Comparison of ENCODE assay signal across 1 cellular context in the genomic region with DNA sequence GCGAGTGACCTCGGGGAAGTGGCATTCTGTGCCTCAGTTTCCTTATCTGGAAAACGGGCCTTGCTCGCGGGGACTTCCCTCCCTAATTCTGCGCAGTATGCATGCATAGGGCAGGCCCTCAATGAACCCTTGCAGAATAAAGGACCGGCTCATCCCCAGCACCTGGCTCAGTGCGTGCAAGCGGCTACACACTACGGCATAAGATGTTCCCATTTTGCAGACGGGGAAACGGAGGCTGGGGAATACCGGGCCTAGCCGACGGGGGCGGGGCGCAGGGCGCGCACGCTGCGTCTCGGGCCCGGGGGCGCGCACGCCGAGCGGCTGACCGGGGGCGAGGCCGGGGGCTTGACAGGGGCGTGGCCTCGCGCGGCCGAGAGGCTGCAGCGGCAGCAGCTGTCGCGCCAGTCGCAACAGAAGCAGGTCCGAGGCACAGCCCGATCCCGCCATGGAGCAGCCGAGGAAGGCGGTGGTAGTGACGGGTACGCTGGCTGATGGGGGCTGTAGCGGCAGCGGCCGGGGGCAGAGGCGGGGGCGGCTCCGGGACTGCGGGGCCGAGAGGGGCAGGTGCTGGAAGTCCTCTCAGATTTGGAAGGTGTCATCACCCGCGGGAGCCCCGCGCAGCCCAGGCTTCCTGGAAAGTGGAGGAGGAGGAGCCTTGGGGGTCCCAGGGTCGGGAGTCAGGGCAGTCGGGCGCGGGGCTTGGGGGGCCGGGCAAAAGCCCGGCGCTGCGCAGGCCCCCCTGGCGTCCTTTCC.
TF ChIP-seq lines count a peak whose summit lies in the region.

A gene with protein sequence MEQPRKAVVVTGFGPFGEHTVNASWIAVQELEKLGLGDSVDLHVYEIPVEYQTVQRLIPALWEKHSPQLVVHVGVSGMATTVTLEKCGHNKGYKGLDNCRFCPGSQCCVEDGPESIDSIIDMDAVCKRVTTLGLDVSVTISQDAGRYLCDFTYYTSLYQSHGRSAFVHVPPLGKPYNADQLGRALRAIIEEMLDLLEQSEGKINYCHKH (plus strand): TSS at position 362 of the 753 bp plus-strand sequence. CDS start 84 bp downstream, at position 446.

TF ChIP-seq in HepG2, 621 proteins besides CTCF, POLR2A, EP300 and RAD21 (continued from another document and continues in another):
- TF ChIP-seq SOX13 (IDR thresholded peaks at IDR 0.05) (0 out of 2 replicates have a peak, but pooled peaks have one; percentile 36), SOX13 (CRISPR knock-in tag; conservative IDR thresholded peaks at IDR 0.05 in 1 of 2, IDR thresholded peaks at IDR 0.05 in 1 of 2) (no peak), ZNF563 (CRISPR knock-in tag; IDR thresholded peaks at IDR 0.05) (peak; percentile 5; the same call in 1 of the 2 replicates), YEATS4 (CRISPR knock-in tag; IDR thresholded peaks at IDR 0.05; ENCODE audit: borderline replicate concordance) (peak; percentile 3; the same call in 1 of the 2 replicates), ATF7-NPFF (CRISPR knock-in tag; IDR thresholded peaks at IDR 0.05; ENCODE audit: low read depth) (peak; percentile 77; the same call in 1 of the 2 replicates), BRD4 (CRISPR knock-in tag; IDR thresholded peaks at IDR 0.05) (no peak), MEF2D (CRISPR knock-in tag; IDR thresholded peaks at IDR 0.05) (no peak), ZBTB38 (CRISPR knock-in tag; IDR thresholded peaks at IDR 0.05) (no peak; the same call in 1 of the 2 replicates), ZFX (CRISPR knock-in tag; IDR thresholded peaks at IDR 0.05; ENCODE audit: low read depth) (peak; percentile 43), ZNF3 (CRISPR knock-in tag; IDR thresholded peaks at IDR 0.05) (no peak), TEAD3 (CRISPR knock-in tag; optimal IDR thresholded peaks at IDR 0.05; ENCODE audit: borderline replicate concordance) (peak; percentile 37), ZNF776 (CRISPR knock-in tag; IDR thresholded peaks at IDR 0.05) (0 out of 2 replicates have a peak, but pooled peaks have one; percentile 19), MTF2 (CRISPR knock-in tag; IDR thresholded peaks at IDR 0.05; ENCODE audit: borderline replicate concordance) (no peak), TOPORS (CRISPR knock-in tag; IDR thresholded peaks at IDR 0.05) (peak; percentile 61; the same call in 1 of the 2 replicates), GATAD2A (CRISPR knock-in tag; IDR thresholded peaks at IDR 0.05) (no peak), HES4 (CRISPR knock-in tag; IDR thresholded peaks at IDR 0.05; ENCODE audit: borderline replicate concordance) (0 out of 2 replicates have a peak, but pooled peaks have one; percentile 27), IKZF1 (IDR thresholded peaks at IDR 0.05) (no peak), SRSF1 (optimal IDR thresholded peaks at IDR 0.05; ENCODE audit: low read depth, low read length) (no peak), ZNF672 (CRISPR knock-in tag; IDR thresholded peaks at IDR 0.05) (no peak), ZNF607 (CRISPR knock-in tag; IDR thresholded peaks at IDR 0.05; ENCODE audit: borderline replicate concordance) (peak; percentile 34; the same call in 1 of the 2 replicates), U2AF2 (IDR thresholded peaks at IDR 0.05; ENCODE audit: low read depth, low read length) (no peak), BCL6 (CRISPR knock-in tag; IDR thresholded peaks at IDR 0.05) (0 out of 2 replicates have a peak, but pooled peaks have one; percentile 19)
- TF ChIP-seq, protein P1, sequence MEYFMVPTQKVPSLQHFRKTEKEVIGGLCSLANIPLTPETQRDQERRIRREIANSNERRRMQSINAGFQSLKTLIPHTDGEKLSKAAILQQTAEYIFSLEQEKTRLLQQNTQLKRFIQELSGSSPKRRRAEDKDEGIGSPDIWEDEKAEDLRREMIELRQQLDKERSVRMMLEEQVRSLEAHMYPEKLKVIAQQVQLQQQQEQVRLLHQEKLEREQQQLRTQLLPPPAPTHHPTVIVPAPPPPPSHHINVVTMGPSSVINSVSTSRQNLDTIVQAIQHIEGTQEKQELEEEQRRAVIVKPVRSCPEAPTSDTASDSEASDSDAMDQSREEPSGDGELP (IDR thresholded peaks at IDR 0.05; ENCODE audit: borderline replicate concordance, low read depth), result peak; percentile 33; the same call in 1 of the 2 replicates
- TF ChIP-seq, protein P2, sequence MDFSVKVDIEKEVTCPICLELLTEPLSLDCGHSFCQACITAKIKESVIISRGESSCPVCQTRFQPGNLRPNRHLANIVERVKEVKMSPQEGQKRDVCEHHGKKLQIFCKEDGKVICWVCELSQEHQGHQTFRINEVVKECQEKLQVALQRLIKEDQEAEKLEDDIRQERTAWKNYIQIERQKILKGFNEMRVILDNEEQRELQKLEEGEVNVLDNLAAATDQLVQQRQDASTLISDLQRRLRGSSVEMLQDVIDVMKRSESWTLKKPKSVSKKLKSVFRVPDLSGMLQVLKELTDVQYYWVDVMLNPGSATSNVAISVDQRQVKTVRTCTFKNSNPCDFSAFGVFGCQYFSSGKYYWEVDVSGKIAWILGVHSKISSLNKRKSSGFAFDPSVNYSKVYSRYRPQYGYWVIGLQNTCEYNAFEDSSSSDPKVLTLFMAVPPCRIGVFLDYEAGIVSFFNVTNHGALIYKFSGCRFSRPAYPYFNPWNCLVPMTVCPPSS (IDR thresholded peaks at IDR 0.05), result no peak
- TF ChIP-seq, protein P3, sequence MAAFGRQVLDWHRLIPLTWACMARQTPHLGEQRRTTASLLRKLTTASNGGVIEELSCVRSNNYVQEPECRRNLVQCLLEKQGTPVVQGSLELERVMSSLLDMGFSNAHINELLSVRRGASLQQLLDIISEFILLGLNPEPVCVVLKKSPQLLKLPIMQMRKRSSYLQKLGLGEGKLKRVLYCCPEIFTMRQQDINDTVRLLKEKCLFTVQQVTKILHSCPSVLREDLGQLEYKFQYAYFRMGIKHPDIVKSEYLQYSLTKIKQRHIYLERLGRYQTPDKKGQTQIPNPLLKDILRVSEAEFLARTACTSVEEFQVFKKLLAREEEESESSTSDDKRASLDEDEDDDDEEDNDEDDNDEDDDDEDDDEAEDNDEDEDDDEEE (CRISPR knock-in tag; IDR thresholded peaks at IDR 0.05), result 0 out of 2 replicates have a peak, but pooled peaks have one; percentile 63
- TF ChIP-seq, protein P4, sequence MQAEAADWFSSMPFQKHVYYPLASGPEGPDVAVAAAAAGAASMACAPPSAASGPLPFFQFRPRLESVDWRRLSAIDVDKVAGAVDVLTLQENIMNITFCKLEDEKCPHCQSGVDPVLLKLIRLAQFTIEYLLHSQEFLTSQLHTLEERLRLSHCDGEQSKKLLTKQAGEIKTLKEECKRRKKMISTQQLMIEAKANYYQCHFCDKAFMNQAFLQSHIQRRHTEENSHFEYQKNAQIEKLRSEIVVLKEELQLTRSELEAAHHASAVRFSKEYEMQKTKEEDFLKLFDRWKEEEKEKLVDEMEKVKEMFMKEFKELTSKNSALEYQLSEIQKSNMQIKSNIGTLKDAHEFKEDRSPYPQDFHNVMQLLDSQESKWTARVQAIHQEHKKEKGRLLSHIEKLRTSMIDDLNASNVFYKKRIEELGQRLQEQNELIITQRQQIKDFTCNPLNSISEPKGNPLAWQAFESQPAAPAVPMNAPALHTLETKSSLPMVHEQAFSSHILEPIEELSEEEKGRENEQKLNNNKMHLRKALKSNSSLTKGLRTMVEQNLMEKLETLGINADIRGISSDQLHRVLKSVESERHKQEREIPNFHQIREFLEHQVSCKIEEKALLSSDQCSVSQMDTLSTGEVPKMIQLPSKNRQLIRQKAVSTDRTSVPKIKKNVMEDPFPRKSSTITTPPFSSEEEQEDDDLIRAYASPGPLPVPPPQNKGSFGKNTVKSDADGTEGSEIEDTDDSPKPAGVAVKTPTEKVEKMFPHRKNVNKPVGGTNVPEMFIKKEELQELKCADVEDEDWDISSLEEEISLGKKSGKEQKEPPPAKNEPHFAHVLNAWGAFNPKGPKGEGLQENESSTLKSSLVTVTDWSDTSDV (CRISPR knock-in tag; IDR thresholded peaks at IDR 0.05), result 0 out of 2 replicates have a peak, but pooled peaks have one; percentile 49
- TF ChIP-seq, protein P5, sequence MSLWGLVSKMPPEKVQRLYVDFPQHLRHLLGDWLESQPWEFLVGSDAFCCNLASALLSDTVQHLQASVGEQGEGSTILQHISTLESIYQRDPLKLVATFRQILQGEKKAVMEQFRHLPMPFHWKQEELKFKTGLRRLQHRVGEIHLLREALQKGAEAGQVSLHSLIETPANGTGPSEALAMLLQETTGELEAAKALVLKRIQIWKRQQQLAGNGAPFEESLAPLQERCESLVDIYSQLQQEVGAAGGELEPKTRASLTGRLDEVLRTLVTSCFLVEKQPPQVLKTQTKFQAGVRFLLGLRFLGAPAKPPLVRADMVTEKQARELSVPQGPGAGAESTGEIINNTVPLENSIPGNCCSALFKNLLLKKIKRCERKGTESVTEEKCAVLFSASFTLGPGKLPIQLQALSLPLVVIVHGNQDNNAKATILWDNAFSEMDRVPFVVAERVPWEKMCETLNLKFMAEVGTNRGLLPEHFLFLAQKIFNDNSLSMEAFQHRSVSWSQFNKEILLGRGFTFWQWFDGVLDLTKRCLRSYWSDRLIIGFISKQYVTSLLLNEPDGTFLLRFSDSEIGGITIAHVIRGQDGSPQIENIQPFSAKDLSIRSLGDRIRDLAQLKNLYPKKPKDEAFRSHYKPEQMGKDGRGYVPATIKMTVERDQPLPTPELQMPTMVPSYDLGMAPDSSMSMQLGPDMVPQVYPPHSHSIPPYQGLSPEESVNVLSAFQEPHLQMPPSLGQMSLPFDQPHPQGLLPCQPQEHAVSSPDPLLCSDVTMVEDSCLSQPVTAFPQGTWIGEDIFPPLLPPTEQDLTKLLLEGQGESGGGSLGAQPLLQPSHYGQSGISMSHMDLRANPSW (CRISPR knock-in tag; IDR thresholded peaks at IDR 0.05; ENCODE audit: borderline replicate concordance), result no peak
- TF ChIP-seq, protein P6, sequence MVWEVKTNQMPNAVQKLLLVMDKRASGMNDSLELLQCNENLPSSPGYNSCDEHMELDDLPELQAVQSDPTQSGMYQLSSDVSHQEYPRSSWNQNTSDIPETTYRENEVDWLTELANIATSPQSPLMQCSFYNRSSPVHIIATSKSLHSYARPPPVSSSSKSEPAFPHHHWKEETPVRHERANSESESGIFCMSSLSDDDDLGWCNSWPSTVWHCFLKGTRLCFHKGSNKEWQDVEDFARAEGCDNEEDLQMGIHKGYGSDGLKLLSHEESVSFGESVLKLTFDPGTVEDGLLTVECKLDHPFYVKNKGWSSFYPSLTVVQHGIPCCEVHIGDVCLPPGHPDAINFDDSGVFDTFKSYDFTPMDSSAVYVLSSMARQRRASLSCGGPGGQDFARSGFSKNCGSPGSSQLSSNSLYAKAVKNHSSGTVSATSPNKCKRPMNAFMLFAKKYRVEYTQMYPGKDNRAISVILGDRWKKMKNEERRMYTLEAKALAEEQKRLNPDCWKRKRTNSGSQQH (CRISPR knock-in tag; IDR thresholded peaks at IDR 0.05; ENCODE audit: low read depth), result peak; percentile 48; the same call in 1 of the 2 replicates
- TF ChIP-seq, protein P7, sequence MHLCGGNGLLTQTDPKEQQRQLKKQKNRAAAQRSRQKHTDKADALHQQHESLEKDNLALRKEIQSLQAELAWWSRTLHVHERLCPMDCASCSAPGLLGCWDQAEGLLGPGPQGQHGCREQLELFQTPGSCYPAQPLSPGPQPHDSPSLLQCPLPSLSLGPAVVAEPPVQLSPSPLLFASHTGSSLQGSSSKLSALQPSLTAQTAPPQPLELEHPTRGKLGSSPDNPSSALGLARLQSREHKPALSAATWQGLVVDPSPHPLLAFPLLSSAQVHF (CRISPR knock-in tag; IDR thresholded peaks at IDR 0.05), result no peak
- TF ChIP-seq, protein P8, sequence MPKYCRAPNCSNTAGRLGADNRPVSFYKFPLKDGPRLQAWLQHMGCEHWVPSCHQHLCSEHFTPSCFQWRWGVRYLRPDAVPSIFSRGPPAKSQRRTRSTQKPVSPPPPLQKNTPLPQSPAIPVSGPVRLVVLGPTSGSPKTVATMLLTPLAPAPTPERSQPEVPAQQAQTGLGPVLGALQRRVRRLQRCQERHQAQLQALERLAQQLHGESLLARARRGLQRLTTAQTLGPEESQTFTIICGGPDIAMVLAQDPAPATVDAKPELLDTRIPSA (CRISPR knock-in tag; IDR thresholded peaks at IDR 0.05; ENCODE audit: borderline replicate concordance), result peak; percentile 54; the same call in 1 of the 2 replicates
- TF ChIP-seq, protein P9, sequence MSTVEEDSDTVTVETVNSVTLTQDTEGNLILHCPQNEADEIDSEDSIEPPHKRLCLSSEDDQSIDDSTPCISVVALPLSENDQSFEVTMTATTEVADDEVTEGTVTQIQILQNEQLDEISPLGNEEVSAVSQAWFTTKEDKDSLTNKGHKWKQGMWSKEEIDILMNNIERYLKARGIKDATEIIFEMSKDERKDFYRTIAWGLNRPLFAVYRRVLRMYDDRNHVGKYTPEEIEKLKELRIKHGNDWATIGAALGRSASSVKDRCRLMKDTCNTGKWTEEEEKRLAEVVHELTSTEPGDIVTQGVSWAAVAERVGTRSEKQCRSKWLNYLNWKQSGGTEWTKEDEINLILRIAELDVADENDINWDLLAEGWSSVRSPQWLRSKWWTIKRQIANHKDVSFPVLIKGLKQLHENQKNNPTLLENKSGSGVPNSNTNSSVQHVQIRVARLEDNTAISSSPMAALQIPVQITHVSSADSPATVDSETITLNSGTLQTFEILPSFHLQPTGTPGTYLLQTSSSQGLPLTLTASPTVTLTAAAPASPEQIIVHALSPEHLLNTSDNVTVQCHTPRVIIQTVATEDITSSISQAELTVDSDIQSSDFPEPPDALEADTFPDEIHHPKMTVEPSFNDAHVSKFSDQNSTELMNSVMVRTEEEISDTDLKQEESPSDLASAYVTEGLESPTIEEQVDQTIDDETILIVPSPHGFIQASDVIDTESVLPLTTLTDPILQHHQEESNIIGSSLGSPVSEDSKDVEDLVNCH (CRISPR knock-in tag; IDR thresholded peaks at IDR 0.05), result no peak
- TF ChIP-seq, protein P10, sequence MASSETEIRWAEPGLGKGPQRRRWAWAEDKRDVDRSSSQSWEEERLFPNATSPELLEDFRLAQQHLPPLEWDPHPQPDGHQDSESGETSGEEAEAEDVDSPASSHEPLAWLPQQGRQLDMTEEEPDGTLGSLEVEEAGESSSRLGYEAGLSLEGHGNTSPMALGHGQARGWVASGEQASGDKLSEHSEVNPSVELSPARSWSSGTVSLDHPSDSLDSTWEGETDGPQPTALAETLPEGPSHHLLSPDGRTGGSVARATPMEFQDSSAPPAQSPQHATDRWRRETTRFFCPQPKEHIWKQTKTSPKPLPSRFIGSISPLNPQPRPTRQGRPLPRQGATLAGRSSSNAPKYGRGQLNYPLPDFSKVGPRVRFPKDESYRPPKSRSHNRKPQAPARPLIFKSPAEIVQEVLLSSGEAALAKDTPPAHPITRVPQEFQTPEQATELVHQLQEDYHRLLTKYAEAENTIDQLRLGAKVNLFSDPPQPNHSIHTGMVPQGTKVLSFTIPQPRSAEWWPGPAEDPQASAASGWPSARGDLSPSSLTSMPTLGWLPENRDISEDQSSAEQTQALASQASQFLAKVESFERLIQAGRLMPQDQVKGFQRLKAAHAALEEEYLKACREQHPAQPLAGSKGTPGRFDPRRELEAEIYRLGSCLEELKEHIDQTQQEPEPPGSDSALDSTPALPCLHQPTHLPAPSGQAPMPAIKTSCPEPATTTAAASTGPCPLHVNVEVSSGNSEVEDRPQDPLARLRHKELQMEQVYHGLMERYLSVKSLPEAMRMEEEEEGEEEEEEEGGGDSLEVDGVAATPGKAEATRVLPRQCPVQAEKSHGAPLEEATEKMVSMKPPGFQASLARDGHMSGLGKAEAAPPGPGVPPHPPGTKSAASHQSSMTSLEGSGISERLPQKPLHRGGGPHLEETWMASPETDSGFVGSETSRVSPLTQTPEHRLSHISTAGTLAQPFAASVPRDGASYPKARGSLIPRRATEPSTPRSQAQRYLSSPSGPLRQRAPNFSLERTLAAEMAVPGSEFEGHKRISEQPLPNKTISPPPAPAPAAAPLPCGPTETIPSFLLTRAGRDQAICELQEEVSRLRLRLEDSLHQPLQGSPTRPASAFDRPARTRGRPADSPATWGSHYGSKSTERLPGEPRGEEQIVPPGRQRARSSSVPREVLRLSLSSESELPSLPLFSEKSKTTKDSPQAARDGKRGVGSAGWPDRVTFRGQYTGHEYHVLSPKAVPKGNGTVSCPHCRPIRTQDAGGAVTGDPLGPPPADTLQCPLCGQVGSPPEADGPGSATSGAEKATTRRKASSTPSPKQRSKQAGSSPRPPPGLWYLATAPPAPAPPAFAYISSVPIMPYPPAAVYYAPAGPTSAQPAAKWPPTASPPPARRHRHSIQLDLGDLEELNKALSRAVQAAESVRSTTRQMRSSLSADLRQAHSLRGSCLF (CRISPR knock-in tag; IDR thresholded peaks at IDR 0.05; ENCODE audit: borderline replicate concordance), result no peak
